ENCODE assay signal across 1 cellular context in genomic region chr20:58650776-58651547, GRCh38.
TF ChIP-seq lines count a peak whose summit lies in the region.

TSS of gene STX16 (plus strand) at chr20:58651283. CDS start at chr20:58652007, 724 bp downstream.

TF ChIP-seq in GM12878, 131 proteins besides CTCF, POLR2A, EP300 and RAD21 (continued from another document and continues in another):
- TF ChIP-seq NR2F1 (conservative IDR thresholded peaks at IDR 0.05), result peak; percentile 87
- no peak; the same call in 1 of the 2 replicates for TF ChIP-seq CEBPZ (IDR thresholded peaks at IDR 0.05; ENCODE audit: low read depth, low read length)
- peak; percentile 77 to 94 for TF ChIP-seq SRF (IDR thresholded peaks at IDR 0.05; ENCODE audit: low read depth in 2 of 2, low read length in 2 of 2)
- TF ChIP-seq POLR2AphosphoS5 (IDR thresholded peaks at IDR 0.05; ENCODE audit: low read length), result peak; percentile 90
- TF ChIP-seq BRCA1 (IDR thresholded peaks at IDR 0.05; ENCODE audit: low read depth, low read length), result peak; percentile 39; the same call in 1 of the 2 replicates
- TF ChIP-seq REST (IDR thresholded peaks at IDR 0.05; ENCODE audit: low read depth, low read length), result peak; percentile 33; the same call in 1 of the 2 replicates
- peak; percentile 99 for TF ChIP-seq ZBTB40 (IDR thresholded peaks at IDR 0.05; ENCODE audit: borderline replicate concordance)
- peak; percentile 84 for TF ChIP-seq SIX5 (IDR thresholded peaks at IDR 0.05; ENCODE audit: low read depth, low read length, severe bottlenecking)
- no peak for TF ChIP-seq PRDM15 (CRISPR knock-in tag; IDR thresholded peaks at IDR 0.05)
- no peak for TF ChIP-seq CEBPB (IDR thresholded peaks at IDR 0.05; ENCODE audit: borderline replicate concordance in 1 of 2, low read depth in 2 of 2, low read length in 2 of 2)
- peak; percentile 99 for TF ChIP-seq LARP7 (IDR thresholded peaks at IDR 0.05)
- no peak for TF ChIP-seq MTA3 (IDR thresholded peaks at IDR 0.05; ENCODE audit: borderline replicate concordance, low read length)
- TF ChIP-seq SIN3A (IDR thresholded peaks at IDR 0.05; ENCODE audit: low read depth, low read length), result peak; percentile 96
- peak; percentile 97 for TF ChIP-seq RELB (IDR thresholded peaks at IDR 0.05; ENCODE audit: low read depth)
- peak; percentile 81 for TF ChIP-seq ZZZ3 (IDR thresholded peaks at IDR 0.05; ENCODE audit: control insufficient read depth, insufficient read length, low read depth)
- peak; percentile 69 for TF ChIP-seq MLLT1 (IDR thresholded peaks at IDR 0.05)
- TF ChIP-seq BCL3 (IDR thresholded peaks at IDR 0.05; ENCODE audit: borderline replicate concordance, insufficient read depth, low read depth, low read length, poor library complexity, severe bottlenecking), result peak; percentile 45
- no peak for TF ChIP-seq SKIL (IDR thresholded peaks at IDR 0.05; ENCODE audit: low read depth, poor library complexity, severe bottlenecking)
- 0 out of 2 replicates have a peak, but pooled peaks have one; percentile 80 for TF ChIP-seq ASH2L (IDR thresholded peaks at IDR 0.05; ENCODE audit: borderline replicate concordance, low read depth)
- peak; percentile 94 for TF ChIP-seq STAT1 (conservative IDR thresholded peaks at IDR 0.05)
- TF ChIP-seq SREBF1 (IDR thresholded peaks at IDR 0.05; ENCODE audit: low read length), result peak; percentile 74
- no peak for TF ChIP-seq SUZ12 (IDR thresholded peaks at IDR 0.05; ENCODE audit: unreplicated experiment)
- TF ChIP-seq POU2F2 (IDR thresholded peaks at IDR 0.05; ENCODE audit: borderline replicate concordance, low read depth, low read length), result peak; percentile 97
- TF ChIP-seq TCF7 (IDR thresholded peaks at IDR 0.05; ENCODE audit: borderline replicate concordance), result peak; percentile 63
- no peak for TF ChIP-seq RBBP5 (conservative IDR thresholded peaks at IDR 0.05)
- TF ChIP-seq USF1 (IDR thresholded peaks at IDR 0.05; ENCODE audit: borderline replicate concordance, extremely low read length, insufficient read depth, low read depth, low read length), result peak; percentile 64
- TF ChIP-seq RB1 (IDR thresholded peaks at IDR 0.05; ENCODE audit: borderline replicate concordance), result peak; percentile 94; the same call in 1 of the 2 replicates
- peak; percentile 96 for TF ChIP-seq CBX5 (IDR thresholded peaks at IDR 0.05; ENCODE audit: low read depth)
- TF ChIP-seq BHLHE40 (IDR thresholded peaks at IDR 0.05; ENCODE audit: borderline replicate concordance in 1 of 2, low read depth in 2 of 2, low read length in 1 of 2), result peak; percentile 91 to 95
- peak; percentile 77; the same call in 1 of the 2 replicates for TF ChIP-seq POLR2AphosphoS2 (IDR thresholded peaks at IDR 0.05; ENCODE audit: low read depth, low read length)
- peak; percentile 81; the same call in 1 of the 2 replicates for TF ChIP-seq ZNF24 (IDR thresholded peaks at IDR 0.05)
- no peak for TF ChIP-seq TBL1XR1 (IDR thresholded peaks at IDR 0.05; ENCODE audit: low read depth, low read length)
- no peak for TF ChIP-seq HDAC6 (IDR thresholded peaks at IDR 0.05; ENCODE audit: unreplicated experiment)
